ENCODE assay signal across 8 cellular contexts in genomic region chr14:24146622-24146977, GRCh38. TPM values are rescaled to one million over a fixed set of nuclear protein-coding genes. Genes with fewer than 3 reads are reported as not detected.
DNase-seq lines count a peak whose midpoint lies in the region; ATAC-seq, FAIRE-seq and TF ChIP-seq lines count a peak whose summit lies in the region.

No MANE protein-coding gene starts in this region.

- peak overlapping the region; percentile 57 to 94 (median 84) for H3K4me3 ChIP-seq in heart left ventricle

- H3K4me3 Mint-ChIP-seq in type B pancreatic cell, result peak overlapping the region; percentile 98

- FAIRE-seq in GM12891 (lab: Jason Lieb, UNC), result peak; percentile 93

- no peaks in the 10 kb centered on the region for H3K9me3 ChIP-seq in heart left ventricle

- H3K4me1 ChIP-seq in heart left ventricle, result peaks cover 6 to 57% (median 29%) of the 10 kb centered on the region in 12 donors

- H3K27ac ChIP-seq in adipose tissue (ENCODE audit: low read depth, low read length) (peak overlapping the region; percentile 51), heart left ventricle (peak overlapping the region; percentile 49 to 97 (median 94))

- no peaks in the 10 kb centered on the region for H3K27me3 ChIP-seq in heart left ventricle

- H3K36me3 ChIP-seq in heart left ventricle, result peaks cover 0 to 57% (median 40%) of the 10 kb centered on the region in 9 donors

- no peaks in the 10 kb centered on the region for H3K9me3 Mint-ChIP-seq in type B pancreatic cell

- 0 to 1% (median 1%) methylated on average over 17 of the region's 17 CpGs for WGBS in adipose tissue, 3 donors
- 0% methylated on average over 16 to 17 of the region's 17 CpGs for WGBS in heart left ventricle, 4 donors

- TF ChIP-seq CTCF in heart left ventricle (IDR thresholded peaks at IDR 0.05) (peak in 2 of 12 donors; percentile 5 to 9), type B pancreatic cell (conservative IDR thresholded peaks at IDR 0.05) (no peak)

- TF ChIP-seq POLR2A in GM12891 (IDR thresholded peaks at IDR 0.05; ENCODE audit: low read depth, low read length) (no peak), heart left ventricle (IDR thresholded peaks at IDR 0.05) (no peak)

- intact Hi-C loops in heart left ventricle (cut with DNase I), result loop anchor here in 2 of 10 donors (1.0 to 5.0 kb wide), 2 partner anchors 32 to 34 kb away; partner anchors contain the start of genes DCAF11 (in 2 of the 2) and NRL (in 2 of the 2)

- H3K36me3 Mint-ChIP-seq in type B pancreatic cell, result peaks cover 9% of the 10 kb centered on the region

- peaks cover 36% of the 10 kb centered on the region for H3K4me1 Mint-ChIP-seq in type B pancreatic cell (ENCODE audit: unreplicated experiment)

- peak; percentile 92 for DNase-seq in GM12891 (ENCODE audit: insufficient read length, low spot score)
- DNase-seq in NCI-H1417 treated with DMSO at 0.1 percent for 48 hours (lab: John Stamatoyannopoulos, UW), result peak; percentile 89
- DNase-seq in SW480 (ENCODE audit: low spot score), result peak; percentile 97
- peak; percentile 95 to 99 (median 96) for DNase-seq in heart left ventricle
- peak; percentile 90 for DNase-seq in pons (ENCODE audit: low spot score)
- peak; percentile 94 for DNase-seq in type B pancreatic cell (ENCODE audit: extremely low spot score, unreplicated experiment)

- ATAC-seq in HG02840 (IDR thresholded peaks at IDR 0.05; ENCODE audit: low FRiP score, unreplicated experiment), result peak; percentile 55
- ATAC-seq in heart left ventricle, result peak; percentile 84 to 91 (median 88)

- no peaks in the 10 kb centered on the region for H3K27me3 Mint-ChIP-seq in type B pancreatic cell

- H3K27ac Mint-ChIP-seq in type B pancreatic cell, result peak overlapping the region; percentile 92

TF ChIP-seq in GM12891, 5 proteins besides CTCF, POLR2A, EP300 and RAD21:
- TF ChIP-seq TAF1 (IDR thresholded peaks at IDR 0.05; ENCODE audit: low read depth, low read length) (no peak), POLR2AphosphoS5 (IDR thresholded peaks at IDR 0.05; ENCODE audit: low read depth, low read length) (no peak), POU2F2 (IDR thresholded peaks at IDR 0.05; ENCODE audit: low read depth, low read length) (0 out of 2 replicates have a peak, but pooled peaks have one; percentile 12), PAX5 (IDR thresholded peaks at IDR 0.05; ENCODE audit: insufficient read depth, low read length, severe bottlenecking) (peak; percentile 68), SPI1 (IDR thresholded peaks at IDR 0.05; ENCODE audit: low read depth, low read length) (no peak)
TF ChIP-seq in GM12891: peak in this region for 2.

RNA-seq across cellular contexts. Expression of gene PSME2, which starts 0.2 kb away (rescaled TPM):
- 620 TPM for polyA plus RNA-seq in GM12891 (2012; ENCODE audit: low read depth, missing spikeins)
- polyA plus RNA-seq in adipose tissue (100 to 1,000 TPM in 2 of 3 donors, 10 to 100 TPM in 1; 73.7 to 193 (median 107) TPM), heart left ventricle (100 to 1,000 TPM in 1 of 2 donors, 10 to 100 TPM in 1; 90.4 to 222 TPM)
- total RNA-seq in heart left ventricle (100 to 1,000 TPM in 3 of 9 donors, 10 to 100 TPM in 6; 51.4 to 360 (median 80.8) TPM), type B pancreatic cell (ENCODE audit: low replicate concordance) (134 and 155 TPM in 2 replicates)

RNA-seq across cellular contexts. Expression of gene RNF31, which starts 0.7 kb away (rescaled TPM):
- 58.3 TPM for polyA plus RNA-seq in GM12891 (2012; ENCODE audit: low read depth, missing spikeins)
- polyA plus RNA-seq in adipose tissue (10 to 100 TPM; 36.9 to 49.6 (median 39.3) TPM), heart left ventricle (10 to 100 TPM; 36.4 to 38.3 TPM)
- total RNA-seq in heart left ventricle (10 to 100 TPM; 31.6 to 54.2 (median 36.6) TPM), type B pancreatic cell (ENCODE audit: low replicate concordance) (68.6 and 78.4 TPM in 2 replicates)

RNA-seq across cellular contexts. Expression of gene EMC9, which starts 5.2 kb away (rescaled TPM):
- polyA plus RNA-seq in GM12891 (2012; ENCODE audit: low read depth, missing spikeins), result 25.8 TPM
- polyA plus RNA-seq in adipose tissue, result 10 to 100 TPM; 16.3 to 17.3 (median 17.2) TPM
- total RNA-seq in heart left ventricle, result 10 to 100 TPM in 8 of 9 donors, 1 to 10 TPM in 1; 9.6 to 18.7 (median 13.8) TPM
- polyA plus RNA-seq in heart left ventricle, result 10 to 100 TPM; 20.1 to 30.6 TPM
- total RNA-seq in type B pancreatic cell (ENCODE audit: low replicate concordance), result 16.2 and 25.9 TPM in 2 replicates

RNA-seq across cellular contexts. Expression of gene PSME1, which starts 10.6 kb away (rescaled TPM):
- polyA plus RNA-seq in GM12891 (2012; ENCODE audit: low read depth, missing spikeins), result 368 TPM
- 100 to 1,000 TPM in 2 of 3 donors, 10 to 100 TPM in 1; 98.0 to 228 (median 151) TPM for polyA plus RNA-seq in adipose tissue
- 100 to 1,000 TPM in 6 of 9 donors, 10 to 100 TPM in 3; 87.3 to 331 (median 110) TPM for total RNA-seq in heart left ventricle
- 100 to 1,000 TPM; 125 to 164 TPM for polyA plus RNA-seq in heart left ventricle
- 142 and 177 TPM in 2 replicates for total RNA-seq in type B pancreatic cell (ENCODE audit: low replicate concordance)

RNA-seq across cellular contexts. Expression of gene IRF9, which starts 14.5 kb away (rescaled TPM):
- polyA plus RNA-seq in GM12891 (2012; ENCODE audit: low read depth, missing spikeins), result 115 TPM
- polyA plus RNA-seq in adipose tissue, result 10 to 100 TPM; 36.3 to 79.1 (median 42.5) TPM
- total RNA-seq in heart left ventricle, result 100 to 1,000 TPM in 1 of 9 donors, 10 to 100 TPM in 8; 23.4 to 169 (median 29.8) TPM
- polyA plus RNA-seq in heart left ventricle, result 10 to 100 TPM; 26.6 to 30.4 TPM
- total RNA-seq in type B pancreatic cell (ENCODE audit: low replicate concordance), result 60.0 and 63.4 TPM in 2 replicates

Comparison
In these comparisons a context has a peak if more than half of its experiments do, and no peak if none do; other contexts are left out.
1. Peak in every context shown above with its lines: DNase-seq, ATAC-seq, H3K4me3 ChIP-seq and H3K27ac ChIP-seq.